ENCODE assay signal across 17 cellular contexts in the genomic region with DNA sequence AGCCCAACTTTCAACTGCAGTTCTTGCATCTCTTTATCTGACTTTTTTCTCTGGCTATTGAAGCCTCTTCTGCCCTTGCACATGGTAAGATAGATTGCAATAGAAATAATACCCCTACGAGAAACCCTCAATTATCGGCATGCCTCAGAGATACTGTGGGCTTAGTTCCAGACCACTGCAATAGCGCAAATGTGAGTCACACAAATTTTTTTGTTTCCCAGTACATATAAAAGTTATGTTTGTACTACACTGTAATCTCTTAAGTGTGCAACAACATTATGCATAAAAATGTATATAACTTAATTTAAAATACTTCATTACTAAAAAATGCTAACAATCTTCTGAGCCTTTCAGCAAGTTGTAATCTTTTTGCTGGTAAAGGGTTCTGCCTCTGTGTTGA.
DNase-seq lines count a peak whose midpoint lies in the region; ATAC-seq and TF ChIP-seq lines count a peak whose summit lies in the region.
"Had no signal": no experiment of that assay in that cellular context is flagged by ENCODE, and none has a peak within 500 bp of the region (broad histone marks: within the 10 kb centered on the region; RNA-seq: fewer than 3 reads in every experiment).

No MANE protein-coding gene starts in this region.

- H3K27me3 Mint-ChIP-seq in chondrocyte (ENCODE audit: low read depth), result no peaks in the 10 kb centered on the region
- H3K27me3 Mint-ChIP-seq in activated CD4-positive, alpha-beta T cell treated with anti-CD3 and anti-CD28 coated beads, Interleukin-2, amount 10 ng/mL, durations not matched to agents 7 days and 5 days, result no peaks in the 10 kb centered on the region
- H3K27me3 Mint-ChIP-seq: activated B cell treated with CpG ODN at 0.5 μM for 24 hours; activated naive CD4-positive, alpha-beta T cell treated with anti-CD3 and anti-CD28 coated beads, Interleukin-2, amount 10 ng/mL, durations not matched to agents 7 days and 5 days; progenitor cell of endocrine pancreas had no signal

- H3K27ac Mint-ChIP-seq in chondrocyte (ENCODE audit: unreplicated experiment), result peak overlapping the region; percentile 2
- H3K27ac Mint-ChIP-seq in activated CD4-positive, alpha-beta T cell treated with anti-CD3 and anti-CD28 coated beads, Interleukin-2, amount 10 ng/mL, durations not matched to agents 7 days and 5 days, result no peak overlapping the region
- H3K27ac Mint-ChIP-seq: activated B cell treated with CpG ODN at 0.5 μM for 24 hours; activated naive CD4-positive, alpha-beta T cell treated with anti-CD3 and anti-CD28 coated beads, Interleukin-2, amount 10 ng/mL, durations not matched to agents 7 days and 5 days; progenitor cell of endocrine pancreas had no signal

- no peaks in the 10 kb centered on the region for H3K9me3 Mint-ChIP-seq in chondrocyte (ENCODE audit: low read depth)
- no peaks in the 10 kb centered on the region for H3K9me3 Mint-ChIP-seq in activated CD4-positive, alpha-beta T cell treated with anti-CD3 and anti-CD28 coated beads, Interleukin-2, amount 10 ng/mL, durations not matched to agents 7 days and 5 days
- H3K9me3 Mint-ChIP-seq: activated B cell treated with CpG ODN at 0.5 μM for 24 hours; activated naive CD4-positive, alpha-beta T cell treated with anti-CD3 and anti-CD28 coated beads, Interleukin-2, amount 10 ng/mL, durations not matched to agents 7 days and 5 days had no signal

- DNase-seq in EH (ENCODE audit: low read depth), result peak; percentile 72
- DNase-seq in MG63, result peak; percentile 68
- no peak for DNase-seq in chondrocyte (ENCODE audit: low spot score)
- DNase-seq in skeletal muscle cell (ENCODE audit: low read depth), result peak; percentile 63
- DNase-seq in activated CD4-positive, CD25-positive, alpha-beta regulatory T cell (lab: John Stamatoyannopoulos, UW), result no peak
- no peak for DNase-seq in inferior parietal cortex (ENCODE audit: extremely low spot score)
- DNase-seq in activated CD4-positive, alpha-beta T cell treated with anti-CD3 and anti-CD28 coated beads, Interleukin-2, amount 10 ng/mL, durations not matched to agents 7 days and 5 days, result no peak
- DNase-seq: activated B cell treated with CpG ODN at 0.5 μM for 24 hours; activated CD8-positive, alpha-beta memory T cell treated with anti-CD3 and anti-CD28 coated beads, Interleukin-2, amount 50 U/mL, for 4 hours; activated naive CD4-positive, alpha-beta T cell treated with anti-CD3 and anti-CD28 coated beads, Interleukin-2, amount 10 ng/mL, durations not matched to agents 7 days and 5 days; GDM1; NCI-H1436 treated with DMSO at 0.1 percent for 48 hours; NCI-H510A; PC-9 had no signal

- H3K27me3 ChIP-seq in MG63, result no peaks in the 10 kb centered on the region

- no peak overlapping the region for H3K4me3 Mint-ChIP-seq in chondrocyte (ENCODE audit: unreplicated experiment)
- H3K4me3 Mint-ChIP-seq in activated CD4-positive, alpha-beta T cell treated with anti-CD3 and anti-CD28 coated beads, Interleukin-2, amount 10 ng/mL, durations not matched to agents 7 days and 5 days, result no peak overlapping the region
- H3K4me3 Mint-ChIP-seq: activated B cell treated with CpG ODN at 0.5 μM for 24 hours; activated naive CD4-positive, alpha-beta T cell treated with anti-CD3 and anti-CD28 coated beads, Interleukin-2, amount 10 ng/mL, durations not matched to agents 7 days and 5 days had no signal

- no peak for ATAC-seq in HG02981 (IDR thresholded peaks at IDR 0.05; ENCODE audit: unreplicated experiment)
- ATAC-seq: K562 had no signal

- POLR2A ChIA-PET in activated CD4-positive, alpha-beta T cell treated with anti-CD3 and anti-CD28 coated beads, Interleukin-2, amount 10 ng/mL, durations not matched to agents 7 days and 5 days (lab: Charles Lee), result no interaction called here

- TF ChIP-seq CTCF in chondrocyte (IDR thresholded peaks at IDR 0.05), result no peak

- H3K4me1 Mint-ChIP-seq in chondrocyte (ENCODE audit: low read depth), result peaks cover 30% of the 10 kb centered on the region
- H3K4me1 Mint-ChIP-seq in activated CD4-positive, alpha-beta T cell treated with anti-CD3 and anti-CD28 coated beads, Interleukin-2, amount 10 ng/mL, durations not matched to agents 7 days and 5 days, result no peaks in the 10 kb centered on the region
- H3K4me1 Mint-ChIP-seq: activated B cell treated with CpG ODN at 0.5 μM for 24 hours; activated naive CD4-positive, alpha-beta T cell treated with anti-CD3 and anti-CD28 coated beads, Interleukin-2, amount 10 ng/mL, durations not matched to agents 7 days and 5 days had no signal

- H3K4me3 ChIP-seq in MG63 (no peak overlapping the region), skeletal muscle cell (ENCODE audit: low read depth, low read length) (no peak overlapping the region)
- H3K4me3 ChIP-seq: K562, PC-9 had no signal

- no peaks in the 10 kb centered on the region for H3K36me3 Mint-ChIP-seq in chondrocyte (ENCODE audit: low read depth)
- no peaks in the 10 kb centered on the region for H3K36me3 Mint-ChIP-seq in activated CD4-positive, alpha-beta T cell treated with anti-CD3 and anti-CD28 coated beads, Interleukin-2, amount 10 ng/mL, durations not matched to agents 7 days and 5 days (ENCODE audit: low read depth)
- H3K36me3 Mint-ChIP-seq: activated naive CD4-positive, alpha-beta T cell treated with anti-CD3 and anti-CD28 coated beads, Interleukin-2, amount 10 ng/mL, durations not matched to agents 7 days and 5 days had no signal

- H3K36me3 ChIP-seq in MG63, result no peaks in the 10 kb centered on the region

- no peaks in the 10 kb centered on the region for H3K9me3 ChIP-seq in MG63

- CTCF ChIA-PET in activated CD4-positive, alpha-beta T cell treated with anti-CD3 and anti-CD28 coated beads, Interleukin-2, amount 10 ng/mL, durations not matched to agents 7 days and 5 days (lab: Charles Lee), result no interaction called here

Comparison
In these comparisons a context has a peak if more than half of its experiments do, and no peak if none do; other contexts are left out.
1. DNase-seq: peak in EH (single experiment), MG63 (single experiment) and skeletal muscle cell (single experiment); none in chondrocyte (single experiment), activated CD4-positive, CD25-positive, alpha-beta regulatory T cell (0 of 4), inferior parietal cortex (single experiment) and activated CD4-positive, alpha-beta T cell treated with anti-CD3 and anti-CD28 coated beads, Interleukin-2, amount 10 ng/mL, durations not matched to agents 7 days and 5 days (single experiment).